In the genomic region with DNA sequence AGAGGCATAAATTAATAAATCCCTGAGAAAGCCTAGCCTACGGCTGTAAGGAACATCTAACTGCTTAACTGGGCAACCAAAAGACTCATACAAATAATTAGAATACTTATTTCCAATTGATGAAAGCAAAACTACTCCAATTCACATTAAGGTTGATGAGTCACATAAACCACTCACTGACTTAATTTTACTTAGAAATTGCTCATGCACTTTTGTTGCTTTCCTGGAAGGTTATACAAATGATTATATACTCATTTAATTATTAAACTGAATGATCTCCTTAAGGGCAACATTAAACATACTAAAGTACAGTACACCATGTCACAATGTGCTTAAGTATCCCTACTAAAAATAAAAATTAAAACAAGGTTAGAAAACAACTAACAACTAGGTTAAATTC, we compare ENCODE assay signal across 14 cellular contexts.
DNase-seq lines count a peak whose midpoint lies in the region; ATAC-seq, FAIRE-seq and TF ChIP-seq lines count a peak whose summit lies in the region.
"Had no signal": no experiment of that assay in that cellular context is flagged by ENCODE, and none has a peak within 500 bp of the region (broad histone marks: within the 10 kb centered on the region; RNA-seq: fewer than 3 reads in every experiment).

No MANE protein-coding gene starts in this region.

- ATAC-seq in A549 (no peak), HG03354 (IDR thresholded peaks at IDR 0.05; ENCODE audit: poor library complexity, severe bottlenecking, unreplicated experiment) (peak; percentile 37)
- no peak for ATAC-seq in activated CD8-positive, alpha-beta T cell treated with anti-CD3 and anti-CD28 coated beads for 36 hours
- ATAC-seq: gastrocnemius medialis had no signal

- FAIRE-seq in A549 (lab: Jason Lieb, UNC): no peak

- no peaks in the 10 kb centered on the region for H3K9me3 ChIP-seq in A549
- H3K9me3 ChIP-seq in CD4-positive, alpha-beta memory T cell (ENCODE audit: control insufficient read depth in 1 of 2, low read length in 2 of 2): no peaks in the 10 kb centered on the region
- H3K9me3 ChIP-seq: gastrocnemius medialis had no signal

- peak overlapping the region; percentile 75 to 83 for H3K27ac ChIP-seq in A549
- H3K27ac ChIP-seq in CD4-positive, alpha-beta memory T cell (ENCODE audit: low read depth, low read length): no peak overlapping the region

- TF ChIP-seq POLR2A in A549 (IDR thresholded peaks at IDR 0.05; ENCODE audit: low read length): no peak

- no peak overlapping the region for H3K27ac Mint-ChIP-seq in activated CD8-positive, alpha-beta T cell treated with anti-CD3 and anti-CD28 coated beads for 36 hours
- H3K27ac Mint-ChIP-seq in CD4-positive, alpha-beta memory T cell: no peak overlapping the region
- H3K27ac Mint-ChIP-seq: activated naive CD8-positive, alpha-beta T cell treated with anti-CD3 and anti-CD28 coated beads, Interleukin-2, amount 10 ng/mL, durations not matched to agents 7 days and 5 days; dendritic cell treated with granulocyte-macrophage colony-stimulating factor and Interleukin-4, amounts not matched to agents 40 ng/mL and 50 ng/mL, for 4 days had no signal

- no peak for TF ChIP-seq EP300 in A549 (IDR thresholded peaks at IDR 0.05)

- no peak overlapping the region for H3K4me3 Mint-ChIP-seq in activated CD8-positive, alpha-beta T cell treated with anti-CD3 and anti-CD28 coated beads for 36 hours
- H3K4me3 Mint-ChIP-seq in CD4-positive, alpha-beta memory T cell: no peak overlapping the region
- H3K4me3 Mint-ChIP-seq: activated naive CD8-positive, alpha-beta T cell treated with anti-CD3 and anti-CD28 coated beads, Interleukin-2, amount 10 ng/mL, durations not matched to agents 7 days and 5 days; dendritic cell treated with granulocyte-macrophage colony-stimulating factor and Interleukin-4, amounts not matched to agents 40 ng/mL and 50 ng/mL, for 4 days had no signal

- no peak for TF ChIP-seq RAD21 in A549 (conservative IDR thresholded peaks at IDR 0.05 in 1 of 2, IDR thresholded peaks at IDR 0.05 in 1 of 2)

- H3K4me1 ChIP-seq in A549: peaks cover 93% of the 10 kb centered on the region
- no peaks in the 10 kb centered on the region for H3K4me1 ChIP-seq in CD4-positive, alpha-beta memory T cell (ENCODE audit: insufficient read depth, low read length)

- DNase-seq in A549 (ENCODE audit: low read depth in 1 of 2, low spot score in 1 of 2): no peak
- peak; percentile 42 for DNase-seq in astrocyte of the cerebellum (ENCODE audit: low read depth)
- peak; percentile 64 for DNase-seq in iris pigment epithelial cell (ENCODE audit: low read depth)
- DNase-seq in NCI-H1436 (lab: John Stamatoyannopoulos, UW): no peak
- DNase-seq in activated CD8-positive, alpha-beta T cell treated with anti-CD3 and anti-CD28 coated beads for 36 hours: no peak
- DNase-seq in NCI-H774 (lab: John Stamatoyannopoulos, UW): no peak
- no peak for DNase-seq in CD4-positive, alpha-beta memory T cell
- DNase-seq: activated naive CD8-positive, alpha-beta T cell treated with anti-CD3 and anti-CD28 coated beads, Interleukin-2, amount 10 ng/mL, durations not matched to agents 7 days and 5 days; AML-193; gastrocnemius medialis; islet precursor cell; NCI-H1436 treated with DMSO at 0.1 percent for 48 hours had no signal

- CTCF ChIA-PET in A549 (lab: Yijun Ruan, JAX): interaction anchor here (0.6 to 1.5 kb wide), 2 partner anchors 134 to 142 kb away, joined by 3 to 4 read pairs; no protein-coding TSS in a partner anchor
- CTCF ChIA-PET in activated CD8-positive, alpha-beta T cell treated with anti-CD3 and anti-CD28 coated beads for 36 hours (lab: Charles Lee): no interaction called here
- CTCF ChIA-PET in CD4-positive, alpha-beta memory T cell (lab: Charles Lee; ENCODE audit: partially characterized antibody): no interaction called here

- H3K27me3 Mint-ChIP-seq in activated CD8-positive, alpha-beta T cell treated with anti-CD3 and anti-CD28 coated beads for 36 hours: peaks cover 2% of the 10 kb centered on the region
- peaks cover 2 to 5% of the 10 kb centered on the region in 2 donors for H3K27me3 Mint-ChIP-seq in CD4-positive, alpha-beta memory T cell
- H3K27me3 Mint-ChIP-seq: activated naive CD8-positive, alpha-beta T cell treated with anti-CD3 and anti-CD28 coated beads, Interleukin-2, amount 10 ng/mL, durations not matched to agents 7 days and 5 days; dendritic cell treated with granulocyte-macrophage colony-stimulating factor and Interleukin-4, amounts not matched to agents 40 ng/mL and 50 ng/mL, for 4 days had no signal

- no peaks in the 10 kb centered on the region for H3K27me3 ChIP-seq in CD4-positive, alpha-beta memory T cell (ENCODE audit: insufficient read depth, low read length)
- H3K27me3 ChIP-seq: gastrocnemius medialis had no signal

- H3K4me3 ChIP-seq in A549 (no peak overlapping the region), astrocyte of the cerebellum (ENCODE audit: low read depth, low read length) (no peak overlapping the region)
- H3K4me3 ChIP-seq in CD4-positive, alpha-beta memory T cell (ENCODE audit: low read length in 2 of 2): no peak overlapping the region

- no peaks in the 10 kb centered on the region for H3K36me3 ChIP-seq in CD4-positive, alpha-beta memory T cell (ENCODE audit: insufficient read depth, low read length)
- H3K36me3 ChIP-seq: gastrocnemius medialis had no signal

- H3K4me1 Mint-ChIP-seq in activated CD8-positive, alpha-beta T cell treated with anti-CD3 and anti-CD28 coated beads for 36 hours (ENCODE audit: low read depth): no peaks in the 10 kb centered on the region
- no peaks in the 10 kb centered on the region for H3K4me1 Mint-ChIP-seq in CD4-positive, alpha-beta memory T cell
- H3K4me1 Mint-ChIP-seq: activated naive CD8-positive, alpha-beta T cell treated with anti-CD3 and anti-CD28 coated beads, Interleukin-2, amount 10 ng/mL, durations not matched to agents 7 days and 5 days had no signal

- POLR2A ChIA-PET in A549 (lab: Yijun Ruan, JAX): no interaction called here
- POLR2A ChIA-PET in activated CD8-positive, alpha-beta T cell treated with anti-CD3 and anti-CD28 coated beads for 36 hours (lab: Charles Lee): no interaction called here
- POLR2A ChIA-PET in CD4-positive, alpha-beta memory T cell (lab: Charles Lee; ENCODE audit: partially characterized antibody): no interaction called here

- intact Hi-C loops in activated CD8-positive, alpha-beta T cell treated with anti-CD3 and anti-CD28 coated beads for 36 hours (cut with micrococcal nuclease): no loop called here
- intact Hi-C loops in CD4-positive, alpha-beta memory T cell (cut with micrococcal nuclease): no loop called here

- no peaks in the 10 kb centered on the region for H3K36me3 Mint-ChIP-seq in activated CD8-positive, alpha-beta T cell treated with anti-CD3 and anti-CD28 coated beads for 36 hours (ENCODE audit: low read depth)
- H3K36me3 Mint-ChIP-seq in CD4-positive, alpha-beta memory T cell: no peaks in the 10 kb centered on the region
- H3K36me3 Mint-ChIP-seq: activated naive CD8-positive, alpha-beta T cell treated with anti-CD3 and anti-CD28 coated beads, Interleukin-2, amount 10 ng/mL, durations not matched to agents 7 days and 5 days had no signal

- H3K4me2 ChIP-seq in A549: peak overlapping the region; percentile 59

- no peak for TF ChIP-seq CTCF in A549 (IDR thresholded peaks at IDR 0.05)
- TF ChIP-seq CTCF in astrocyte of the cerebellum (IDR thresholded peaks at IDR 0.05; ENCODE audit: low read depth, low read length, missing control alignments): no peak
- TF ChIP-seq CTCF in activated CD8-positive, alpha-beta T cell treated with anti-CD3 and anti-CD28 coated beads for 36 hours (IDR thresholded peaks at IDR 0.05): no peak

- no peaks in the 10 kb centered on the region for H3K9me3 Mint-ChIP-seq in activated CD8-positive, alpha-beta T cell treated with anti-CD3 and anti-CD28 coated beads for 36 hours
- H3K9me3 Mint-ChIP-seq in CD4-positive, alpha-beta memory T cell: peaks cover 0 to 2% (median 0%) of the 10 kb centered on the region in 8 donors
- H3K9me3 Mint-ChIP-seq: activated naive CD8-positive, alpha-beta T cell treated with anti-CD3 and anti-CD28 coated beads, Interleukin-2, amount 10 ng/mL, durations not matched to agents 7 days and 5 days; dendritic cell treated with granulocyte-macrophage colony-stimulating factor and Interleukin-4, amounts not matched to agents 40 ng/mL and 50 ng/mL, for 4 days had no signal

- in situ Hi-C loops in astrocyte of the cerebellum (cut with HindIII; ENCODE audit: low sequenced_read_pairs): no loop called here

- WGBS in A549 (ENCODE audit: missing lambda C conversion rate): 37% methylated on average over 1 of the region's 1 CpG

TF ChIP-seq in A549, 52 proteins besides CTCF, POLR2A, EP300 and RAD21:
- TF ChIP-seq FOSL2 (IDR thresholded peaks at IDR 0.05) (no peak), FOSL2 (CRISPR knock-in tag; IDR thresholded peaks at IDR 0.05) (peak; percentile 54), JUN (IDR thresholded peaks at IDR 0.05) (no peak)

Comparison
In these comparisons a context has a peak if more than half of its experiments do, and no peak if none do; other contexts are left out.
1. DNase-seq: peak in astrocyte of the cerebellum (single experiment) and iris pigment epithelial cell (single experiment); none in A549 (0 of 2), NCI-H1436 (single experiment), activated CD8-positive, alpha-beta T cell treated with anti-CD3 and anti-CD28 coated beads for 36 hours (single experiment), NCI-H774 (single experiment) and CD4-positive, alpha-beta memory T cell (0 of 5).